18 cellular contexts compared by ENCODE assay signal in the genomic region with DNA sequence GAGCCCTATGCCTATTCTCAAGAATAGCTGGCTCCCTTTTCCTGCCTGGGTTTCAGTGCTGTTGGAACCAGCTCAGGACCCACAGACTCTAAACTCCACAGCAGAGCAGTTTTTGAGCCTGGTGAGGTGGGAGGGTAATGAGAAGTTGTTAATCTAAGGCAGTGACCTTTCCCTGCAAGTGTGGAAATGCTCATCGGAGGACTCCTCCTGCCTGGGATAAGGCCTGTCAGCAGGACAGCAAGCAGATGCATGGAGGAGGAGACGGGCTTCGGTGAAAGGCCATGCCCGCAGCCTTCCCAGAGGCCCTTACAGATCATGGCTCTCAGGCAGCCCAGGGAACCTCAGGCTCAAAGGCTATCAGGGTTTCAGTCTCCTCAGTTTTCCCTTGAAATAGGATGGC.
"Had no signal": no experiment of that assay in that cellular context is flagged by ENCODE, and none has a peak within 500 bp of the region (broad histone marks: within the 10 kb centered on the region; RNA-seq: fewer than 3 reads in every experiment).

No MANE protein-coding gene starts in this region.

- H3K27me3 Mint-ChIP-seq: activated CD4-positive, alpha-beta T cell treated with anti-CD3 and anti-CD28 coated beads, Interleukin-2, amount 10 ng/mL, durations not matched to agents 24 days and 14 days; brain had no signal

- H3K27ac ChIP-seq: coronary artery, parathyroid adenoma, sigmoid colon, spleen, upper lobe of right lung had no signal

- H3K27me3 ChIP-seq: sigmoid colon, spleen, upper lobe of right lung had no signal

- H3K36me3 Mint-ChIP-seq: brain, naive B cell had no signal

- H3K79me2 ChIP-seq: parathyroid adenoma had no signal

- H3K4me1 ChIP-seq: parathyroid adenoma, spleen, upper lobe of right lung had no signal

- H3K4me3 Mint-ChIP-seq: activated CD4-positive, alpha-beta T cell treated with anti-CD3 and anti-CD28 coated beads, Interleukin-2, amount 10 ng/mL, durations not matched to agents 24 days and 14 days; activated CD8-positive, alpha-beta T cell treated with anti-CD3 and anti-CD28 coated beads for 36 hours; brain had no signal

- H3K36me3 ChIP-seq: sigmoid colon, spleen, upper lobe of right lung had no signal

- H3K4me1 Mint-ChIP-seq: activated CD4-positive, alpha-beta T cell treated with anti-CD3 and anti-CD28 coated beads, Interleukin-2, amount 10 ng/mL, durations not matched to agents 24 days and 14 days; brain had no signal

- ATAC-seq: activated CD8-positive, alpha-beta T cell treated with anti-CD3 and anti-CD28 coated beads for 36 hours; esophagus mucosa; mucosa of descending colon; upper lobe of right lung had no signal

- H2AFZ ChIP-seq: parathyroid adenoma had no signal

- H3K9me3 ChIP-seq: mucosa of descending colon, sigmoid colon, spleen, upper lobe of right lung had no signal

- DNase-seq: activated CD4-positive, alpha-beta T cell treated with anti-CD3 and anti-CD28 coated beads, Interleukin-2, amount 10 ng/mL, durations not matched to agents 24 days and 14 days; activated CD8-positive, alpha-beta T cell treated with anti-CD3 and anti-CD28 coated beads for 36 hours; activated naive CD4-positive, alpha-beta T cell treated with Interleukin-2 at 50 U/mL for 16 hours; activated T-cell treated with anti-CD3 and anti-CD28 coated beads, Interleukin-2, amount 50 U/mL, for 1 hour; anterior cingulate cortex; mucosa of descending colon; naive B cell; sigmoid colon; spleen; stimulated activated CD8-positive, alpha-beta memory T cell treated with anti-CD3 and anti-CD28 coated beads, Interleukin-4, amount 100 ng/mL, for 48 hours; stimulated activated naive CD4-positive, alpha-beta T cell; T1000; upper lobe of right lung had no signal

- H3K4me3 ChIP-seq: coronary artery, mucosa of descending colon, sigmoid colon, spleen, upper lobe of right lung had no signal

- H3K9me3 Mint-ChIP-seq: activated CD4-positive, alpha-beta T cell treated with anti-CD3 and anti-CD28 coated beads, Interleukin-2, amount 10 ng/mL, durations not matched to agents 24 days and 14 days; activated CD8-positive, alpha-beta T cell treated with anti-CD3 and anti-CD28 coated beads for 36 hours; activated T-helper 2 cell treated with anti-CD3 and anti-CD28 coated beads, Interferon-gamma antibody, Interleukin-2, Interleukin-4, amounts not matched to agents 10 μg/mL and 5 μg/mL and 100 μg/mL, durations not matched to agents 14 hours and 24 hours and 36 hours had no signal

- H3K27ac Mint-ChIP-seq: activated CD4-positive, alpha-beta T cell treated with anti-CD3 and anti-CD28 coated beads, Interleukin-2, amount 10 ng/mL, durations not matched to agents 24 days and 14 days; activated CD8-positive, alpha-beta T cell treated with anti-CD3 and anti-CD28 coated beads for 36 hours; activated T-helper 2 cell treated with anti-CD3 and anti-CD28 coated beads, Interferon-gamma antibody, Interleukin-2, Interleukin-4, amounts not matched to agents 10 μg/mL and 5 μg/mL and 100 μg/mL, durations not matched to agents 14 hours and 24 hours and 36 hours; brain; naive B cell had no signal

- H3K9ac ChIP-seq: parathyroid adenoma had no signal
